In the genomic region with DNA sequence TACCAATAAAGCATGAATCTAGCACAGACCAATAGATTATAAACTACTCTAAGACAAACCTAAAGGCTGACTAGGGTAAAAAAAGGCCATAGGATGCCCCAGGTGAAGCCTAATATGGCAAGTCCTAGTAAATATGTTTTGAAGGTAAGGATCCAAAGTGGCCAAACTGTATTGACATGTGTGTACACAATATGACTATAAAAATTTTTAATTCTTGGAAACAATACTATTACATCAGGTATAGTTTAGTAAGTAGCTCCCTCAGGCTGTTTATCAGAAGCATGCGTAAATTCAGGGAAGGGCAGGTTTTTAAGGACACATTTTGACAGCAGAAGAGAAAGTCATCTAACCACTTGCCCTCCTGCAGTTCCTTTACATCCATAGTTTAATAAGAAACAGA, we compare ENCODE assay signal across 1 cellular context.
TF ChIP-seq lines count a peak whose summit lies in the region.

No MANE protein-coding gene starts in this region.

TF ChIP-seq in IMR-90, 13 proteins besides CTCF, POLR2A, EP300 and RAD21:
- TF ChIP-seq NFE2L2 (IDR thresholded peaks at IDR 0.05; ENCODE audit: low read depth, low read length) (no peak), SMC3 (IDR thresholded peaks at IDR 0.05; ENCODE audit: low read depth, low read length) (no peak), RCOR1 (IDR thresholded peaks at IDR 0.05; ENCODE audit: insufficient replicate concordance, low read length) (no peak), MXI1 (IDR thresholded peaks at IDR 0.05; ENCODE audit: borderline replicate concordance, low read depth, low read length) (no peak), CEBPB (IDR thresholded peaks at IDR 0.05; ENCODE audit: low read depth, low read length) (no peak), BHLHE40 (IDR thresholded peaks at IDR 0.05; ENCODE audit: low read depth, low read length) (no peak), CHD1 (IDR thresholded peaks at IDR 0.05; ENCODE audit: low read depth, low read length) (no peak), MAZ (IDR thresholded peaks at IDR 0.05; ENCODE audit: borderline replicate concordance, low read depth, low read length) (no peak), FOS (IDR thresholded peaks at IDR 0.05; ENCODE audit: low read depth, low read length) (no peak), RFX5 (IDR thresholded peaks at IDR 0.05; ENCODE audit: low read depth, low read length) (no peak)
TF ChIP-seq in IMR-90: peak in this region for 0.
